ENCODE assay signal across 15 cellular contexts in genomic region chr7:24899905-24900304, GRCh38.
DNase-seq lines count a peak whose midpoint lies in the region; ATAC-seq, FAIRE-seq and TF ChIP-seq lines count a peak whose summit lies in the region.
"Had no signal": no experiment of that assay in that cellular context is flagged by ENCODE, and none has a peak within 500 bp of the region (broad histone marks: within the 10 kb centered on the region; RNA-seq: fewer than 3 reads in every experiment).

No MANE protein-coding gene starts in this region.

- H3K9me2 ChIP-seq in Loucy (replicated peaks; ENCODE audit: low read depth, low read length), result no peaks in the 10 kb centered on the region

- H3K9ac ChIP-seq in Loucy (ENCODE audit: low read depth, low read length, poor library complexity, severe bottlenecking), result no peak overlapping the region
- H3K9ac ChIP-seq: BLaER1, parathyroid adenoma had no signal

- H3K4me3 ChIP-seq in Loucy (ENCODE audit: low read length, poor library complexity, severe bottlenecking) (no peak overlapping the region), WERI-Rb-1 (ENCODE audit: low read depth, low read length) (no peak overlapping the region), ascending aorta (no peak overlapping the region)
- H3K4me3 ChIP-seq: BLaER1 had no signal

- H3K27me3 ChIP-seq in Loucy (ENCODE audit: insufficient read depth, low read length, poor library complexity, severe bottlenecking) (no peaks in the 10 kb centered on the region), WERI-Rb-1 (ENCODE audit: insufficient read depth, low read depth, severe bottlenecking) (no peaks in the 10 kb centered on the region), ascending aorta (no peaks in the 10 kb centered on the region)
- H3K27me3 ChIP-seq: BLaER1 had no signal

- H3K9me3 ChIP-seq in Loucy (ENCODE audit: insufficient read depth, low read depth, low read length), result no peaks in the 10 kb centered on the region
- H3K9me3 ChIP-seq in WERI-Rb-1 (ENCODE audit: severe bottlenecking), result no peaks in the 10 kb centered on the region
- no peaks in the 10 kb centered on the region for H3K9me3 ChIP-seq in ascending aorta
- H3K9me3 ChIP-seq: BLaER1 had no signal

- FAIRE-seq in D721Med (lab: Jason Lieb, UNC), result no peak
- FAIRE-seq: endometrium had no signal

- H3K4me2 ChIP-seq in Loucy (ENCODE audit: low read depth, low read length, poor library complexity, severe bottlenecking), result peak overlapping the region; percentile 36
- H3K4me2 ChIP-seq: BLaER1 had no signal

- H2AFZ ChIP-seq in Loucy (ENCODE audit: low read length), result no peak overlapping the region
- H2AFZ ChIP-seq: parathyroid adenoma had no signal

- no peaks in the 10 kb centered on the region for H3K36me3 ChIP-seq in Loucy (ENCODE audit: insufficient read depth, low read length)
- H3K36me3 ChIP-seq in WERI-Rb-1, result no peaks in the 10 kb centered on the region
- no peaks in the 10 kb centered on the region for H3K36me3 ChIP-seq in ascending aorta
- H3K36me3 ChIP-seq: BLaER1 had no signal

- intact Hi-C loops in ascending aorta (cut with DNase I), result no loop called here

- peak; percentile 58 for ATAC-seq in GM18498 (IDR thresholded peaks at IDR 0.05; ENCODE audit: unreplicated experiment)
- ATAC-seq in GM19438 (IDR thresholded peaks at IDR 0.05; ENCODE audit: low read depth, unreplicated experiment), result peak; percentile 65
- ATAC-seq in HG02885 (IDR thresholded peaks at IDR 0.05; ENCODE audit: poor library complexity, unreplicated experiment), result peak; percentile 42
- ATAC-seq: stimulated activated effector memory CD8-positive, alpha-beta T cell treated with anti-CD3 and anti-CD28 coated beads, Interleukin-12 subunit alpha, Interleukin-12 subunit beta, amount 100 ng/mL, for 72 hours had no signal

- TF ChIP-seq CTCF in Loucy (conservative IDR thresholded peaks at IDR 0.05; ENCODE audit: low read length) (no peak), D721Med (IDR thresholded peaks at IDR 0.05; ENCODE audit: insufficient read depth, missing control alignments) (no peak), WERI-Rb-1 (IDR thresholded peaks at IDR 0.05; ENCODE audit: low read depth, low read length) (no peak), ascending aorta (IDR thresholded peaks at IDR 0.05) (no peak)

- H3F3A ChIP-seq in Loucy (ENCODE audit: low read depth), result no peaks in the 10 kb centered on the region

- H3K79me2 ChIP-seq in Loucy (ENCODE audit: insufficient read depth, low read length), result peaks cover 94% of the 10 kb centered on the region

- peaks cover 3% of the 10 kb centered on the region for H4K20me1 ChIP-seq in Loucy (ENCODE audit: insufficient read depth, low read length, poor library complexity, severe bottlenecking)
- H4K20me1 ChIP-seq: BLaER1 had no signal

- H3K4me1 ChIP-seq in Loucy (ENCODE audit: insufficient read depth, low read length, poor library complexity, severe bottlenecking) (peaks cover 81% of the 10 kb centered on the region), ascending aorta (no peaks in the 10 kb centered on the region)

- no peak for DNase-seq in D721Med (ENCODE audit: insufficient read length, low spot score)
- DNase-seq in ureter (ENCODE audit: low spot score), result no peak
- DNase-seq in WERI-Rb-1, result no peak
- no peak for DNase-seq in ascending aorta (ENCODE audit: low spot score in 2 of 2)
- DNase-seq: head of caudate nucleus, NCI-H774 had no signal

- H3K27ac ChIP-seq in WERI-Rb-1 (no peak overlapping the region), ascending aorta (no peak overlapping the region)
- H3K27ac ChIP-seq: BLaER1, parathyroid adenoma, VCaP had no signal
